ENCODE assay signal across 26 cellular contexts in the genomic region with DNA sequence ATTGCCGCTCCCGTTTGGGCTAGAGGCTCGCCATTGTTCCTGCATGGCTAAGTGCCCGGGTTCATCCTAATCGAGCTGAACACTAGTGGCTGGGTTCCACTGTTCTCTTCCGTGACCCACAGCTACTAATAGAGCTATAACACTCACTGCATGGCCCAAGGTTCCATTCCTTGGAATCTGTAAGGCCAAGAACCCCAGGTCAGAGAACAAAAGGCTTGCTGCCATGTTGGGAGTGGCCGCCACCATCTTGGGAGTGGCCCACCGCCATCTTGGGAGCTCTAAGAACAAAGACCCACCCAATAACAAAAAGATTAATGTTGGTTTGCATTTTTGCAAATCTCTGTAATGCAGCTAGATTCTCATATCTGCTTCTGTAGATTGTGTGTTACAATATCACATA.
"Had no signal": no experiment of that assay in that cellular context is flagged by ENCODE, and none has a peak within 500 bp of the region (broad histone marks: within the 10 kb centered on the region; RNA-seq: fewer than 3 reads in every experiment).

No MANE protein-coding gene starts in this region.

- H3K4me1 ChIP-seq: neural progenitor cell, parathyroid adenoma, psoas muscle, right lobe of liver, sigmoid colon, suprapubic skin, testis, tibial artery, transverse colon, upper lobe of right lung, uterus had no signal

- DNase-seq: natural killer cell; occipital lobe; ovary; posterior cingulate gyrus; psoas muscle; right lobe of liver; sigmoid colon; small intestine; stimulated activated CD4-positive, alpha-beta T cell treated with anti-CD3 and anti-CD28 coated beads, Interleukin-15, amount 100 ng/mL, for 24 hours; stimulated activated CD4-positive, alpha-beta T cell treated with anti-CD3 and anti-CD28 coated beads, Interleukin-2, amount 100 ng/mL, for 24 hours; stimulated activated CD4-positive, alpha-beta T cell treated with anti-CD3 and anti-CD28 coated beads, Interleukin-2, amount 100 ng/mL, for 48 hours; stimulated activated CD4-positive, alpha-beta T cell treated with anti-CD3 and anti-CD28 coated beads, Interleukin-4, amount 100 ng/mL, for 24 hours; stimulated activated naive B cell treated with anti-CD40 and anti-IgM and Interleukin-4, amounts not matched to agents 10 μg/mL and 1 μg/mL and 100 μg/mL, for 72 hours; stimulated activated naive CD4-positive, alpha-beta T cell treated with Interleukin-2 at 50 U/mL for 16 hours; stimulated activated naive CD8-positive, alpha-beta T cell treated with anti-CD3 and anti-CD28 coated beads, Interleukin-15, amount 100 ng/mL, for 72 hours; substantia nigra; testis; tibial artery; transverse colon; upper lobe of right lung; uterus had no signal

- H3K27me3 ChIP-seq: neural progenitor cell, ovary, sigmoid colon, suprapubic skin, testis, tibial artery, transverse colon, upper lobe of right lung, uterus had no signal

- H3K4me2 ChIP-seq: neural progenitor cell had no signal

- H2AFZ ChIP-seq: neural progenitor cell, parathyroid adenoma had no signal

- H3K4me3 ChIP-seq: neural progenitor cell, ovary, psoas muscle, right lobe of liver, sigmoid colon, suprapubic skin, testis, tibial artery, transverse colon, upper lobe of right lung, uterus had no signal

- H3K9ac ChIP-seq: neural progenitor cell, parathyroid adenoma had no signal

- FAIRE-seq: small intestine had no signal

- H3K9me3 ChIP-seq: ovary, psoas muscle, right lobe of liver, sigmoid colon, testis, tibial artery, upper lobe of right lung, uterus had no signal

- H3K79me2 ChIP-seq: parathyroid adenoma had no signal

- H3K36me3 ChIP-seq: neural progenitor cell, ovary, right lobe of liver, sigmoid colon, suprapubic skin, tibial artery, transverse colon, upper lobe of right lung, uterus had no signal

- H3K27ac ChIP-seq: neural progenitor cell, ovary, parathyroid adenoma, psoas muscle, right lobe of liver, sigmoid colon, suprapubic skin, testis, tibial artery, transverse colon, upper lobe of right lung, uterus had no signal

- ATAC-seq: natural killer cell; psoas muscle; right cardiac atrium; right lobe of liver; stimulated activated effector memory CD8-positive, alpha-beta T cell treated with anti-CD3 and anti-CD28 coated beads, Interleukin-12 subunit alpha, Interleukin-12 subunit beta, amount 100 ng/mL, for 72 hours; stimulated activated naive B cell treated with anti-CD40 and anti-IgM and Interleukin-4, amounts not matched to agents 10 μg/mL and 1 μg/mL and 100 μg/mL, for 72 hours; stimulated activated naive CD8-positive, alpha-beta T cell treated with anti-CD3 and anti-CD28 coated beads, Interleukin-15, amount 100 ng/mL, for 72 hours; upper lobe of right lung had no signal
